Comparison of ENCODE assay signal across 1 cellular context in the genomic region with DNA sequence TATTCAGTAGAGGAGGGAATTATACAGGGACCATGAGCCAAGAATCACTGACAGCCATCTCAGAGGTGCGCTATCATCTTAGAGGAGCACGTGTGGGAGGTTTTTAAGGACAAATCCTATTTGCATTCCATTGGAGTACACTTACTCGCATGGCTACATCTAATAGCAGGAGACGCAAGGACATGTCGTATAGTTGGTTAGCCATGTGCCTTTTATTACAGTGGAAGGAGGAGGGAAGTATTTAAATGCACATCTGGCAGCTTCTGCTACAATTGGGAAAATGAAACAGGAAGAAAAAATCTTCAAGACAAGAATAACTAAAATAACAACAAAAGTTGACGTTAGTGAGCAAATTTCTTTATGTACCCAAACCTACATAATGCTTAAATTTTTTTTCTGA.
TF ChIP-seq lines count a peak whose summit lies in the region.

No MANE protein-coding gene starts in this region.

TF ChIP-seq in SK-N-SH, 30 proteins besides CTCF, POLR2A, EP300 and RAD21 (continued from another document):
- TF ChIP-seq MAX (IDR thresholded peaks at IDR 0.05; ENCODE audit: low read depth) (no peak), SMC3 (IDR thresholded peaks at IDR 0.05; ENCODE audit: low read depth, low read length) (no peak), TEAD4 (IDR thresholded peaks at IDR 0.05; ENCODE audit: borderline replicate concordance, insufficient read depth) (no peak), PBX3 (IDR thresholded peaks at IDR 0.05) (no peak)
